Comparison of ENCODE assay signal across 19 cellular contexts in genomic region chr5:80600943-80601693, GRCh38. TPM values are rescaled to one million over a fixed set of nuclear protein-coding genes. Genes with fewer than 3 reads are reported as not detected.
A peak's percentile ranks its signal among the peaks of the same experiment; 100 is the strongest.
DNase-seq lines count a peak whose midpoint lies in the region; ATAC-seq and TF ChIP-seq lines count a peak whose summit lies in the region.
"Had no signal": no experiment of that assay in that cellular context is flagged by ENCODE, and none has a peak within 500 bp of the region (broad histone marks: within the 10 kb centered on the region; RNA-seq: fewer than 3 reads in every experiment).

No MANE protein-coding gene starts in this region.

- TF ChIP-seq CTCF in body of pancreas (IDR thresholded peaks at IDR 0.05), result no peak

- no peak overlapping the region for H3K27ac Mint-ChIP-seq in activated naive CD4-positive, alpha-beta T cell treated with anti-CD3 and anti-CD28 coated beads, Interleukin-2, amount 50 U/mL, for 72 hours
- H3K27ac Mint-ChIP-seq in activated CD8-positive, alpha-beta T cell treated with anti-CD3 and anti-CD28 coated beads, Interleukin-2, amount 10 ng/mL, durations not matched to agents 7 days and 5 days, result no peak overlapping the region
- H3K27ac Mint-ChIP-seq: IgD-negative memory B cell had no signal

- H3K4me1 ChIP-seq in body of pancreas, result no peaks in the 10 kb centered on the region
- H3K4me1 ChIP-seq: BLaER1, Peyer's patch had no signal

- H3K27me3 Mint-ChIP-seq in activated CD8-positive, alpha-beta T cell treated with anti-CD3 and anti-CD28 coated beads, Interleukin-2, amount 10 ng/mL, durations not matched to agents 7 days and 5 days (ENCODE audit: low read depth), result no peaks in the 10 kb centered on the region
- H3K27me3 Mint-ChIP-seq: IgD-negative memory B cell had no signal

- 90 to 95% methylated on average over 2 of the region's 2 CpGs for WGBS in body of pancreas, 2 donors

- POLR2A ChIA-PET in activated CD8-positive, alpha-beta T cell treated with anti-CD3 and anti-CD28 coated beads, Interleukin-2, amount 10 ng/mL, durations not matched to agents 7 days and 5 days (lab: Charles Lee), result no interaction called here

- intact Hi-C loops in body of pancreas (cut with DNase I), result no loop called here

- no peaks in the 10 kb centered on the region for H3K4me1 Mint-ChIP-seq in activated CD8-positive, alpha-beta T cell treated with anti-CD3 and anti-CD28 coated beads, Interleukin-2, amount 10 ng/mL, durations not matched to agents 7 days and 5 days (ENCODE audit: low read depth)

- no peaks in the 10 kb centered on the region for H3K9me3 ChIP-seq in body of pancreas
- H3K9me3 ChIP-seq: BLaER1, Peyer's patch had no signal

- no peak overlapping the region for H3K4me3 Mint-ChIP-seq in activated CD8-positive, alpha-beta T cell treated with anti-CD3 and anti-CD28 coated beads, Interleukin-2, amount 10 ng/mL, durations not matched to agents 7 days and 5 days
- H3K4me3 Mint-ChIP-seq: IgD-negative memory B cell had no signal

- H3K36me3 ChIP-seq in body of pancreas (replicated peaks in 1 of 2; ENCODE audit: insufficient read depth in 1 of 2, low read depth in 2 of 2), result no peaks in the 10 kb centered on the region
- H3K36me3 ChIP-seq: BLaER1, Peyer's patch had no signal

- DNase-seq in NOMO-1 treated with DMSO at 0.1 percent for 48 hours (lab: John Stamatoyannopoulos, UW; ENCODE audit: unreplicated experiment) (peak; percentile 56), NOMO-1 treated with dmso at 0.1 percent for 144 hours (lab: John Stamatoyannopoulos, UW; ENCODE audit: unreplicated experiment) (no peak), body of pancreas (no peak), KG1 (lab: John Stamatoyannopoulos, UW) (no peak)
- DNase-seq in activated naive CD4-positive, alpha-beta T cell treated with anti-CD3 and anti-CD28 coated beads, Interleukin-2, amount 50 U/mL, for 72 hours (ENCODE audit: low spot score in 2 of 2), result no peak
- no peak for DNase-seq in activated naive CD4-positive, alpha-beta T cell (lab: John Stamatoyannopoulos, UW)
- DNase-seq in activated CD8-positive, alpha-beta T cell treated with anti-CD3 and anti-CD28 coated beads, Interleukin-2, amount 10 ng/mL, durations not matched to agents 7 days and 5 days, result no peak
- DNase-seq: 8988T, COR-L47, HCEC 1CT, NCI-H1092 treated with DMSO at 0.1 percent for 48 hours, NCI-H1694, NCI-H2107, Peyer's patch, Right ventricle myocardium superior had no signal

- no peaks in the 10 kb centered on the region for H3K27me3 ChIP-seq in body of pancreas
- H3K27me3 ChIP-seq: BLaER1, Peyer's patch had no signal

- no peak for TF ChIP-seq POLR2A in body of pancreas (IDR thresholded peaks at IDR 0.05)

- no peaks in the 10 kb centered on the region for H3K9me3 Mint-ChIP-seq in activated naive CD4-positive, alpha-beta T cell treated with anti-CD3 and anti-CD28 coated beads, Interleukin-2, amount 50 U/mL, for 72 hours
- no peaks in the 10 kb centered on the region for H3K9me3 Mint-ChIP-seq in activated CD8-positive, alpha-beta T cell treated with anti-CD3 and anti-CD28 coated beads, Interleukin-2, amount 10 ng/mL, durations not matched to agents 7 days and 5 days (ENCODE audit: insufficient read depth)
- H3K9me3 Mint-ChIP-seq: IgD-negative memory B cell had no signal

- no peaks in the 10 kb centered on the region for H3K36me3 Mint-ChIP-seq in activated naive CD4-positive, alpha-beta T cell treated with anti-CD3 and anti-CD28 coated beads, Interleukin-2, amount 50 U/mL, for 72 hours
- H3K36me3 Mint-ChIP-seq in activated CD8-positive, alpha-beta T cell treated with anti-CD3 and anti-CD28 coated beads, Interleukin-2, amount 10 ng/mL, durations not matched to agents 7 days and 5 days (ENCODE audit: low read depth), result no peaks in the 10 kb centered on the region
- H3K36me3 Mint-ChIP-seq: IgD-negative memory B cell had no signal

- CTCF ChIA-PET in activated CD8-positive, alpha-beta T cell treated with anti-CD3 and anti-CD28 coated beads, Interleukin-2, amount 10 ng/mL, durations not matched to agents 7 days and 5 days (lab: Charles Lee), result no interaction called here

- H3K4me3 ChIP-seq in body of pancreas, result no peak overlapping the region
- H3K4me3 ChIP-seq: BLaER1, Peyer's patch had no signal

- ATAC-seq in activated naive CD4-positive, alpha-beta T cell treated with anti-CD3 and anti-CD28 coated beads, Interleukin-2, amount 50 U/mL, for 72 hours, result peak; percentile 72 to 75
- ATAC-seq in activated CD8-positive, alpha-beta T cell treated with anti-CD3 and anti-CD28 coated beads, Interleukin-2, amount 10 ng/mL, durations not matched to agents 7 days and 5 days, result peak; percentile 55
- ATAC-seq in body of pancreas (no peak), GM18861 (IDR thresholded peaks at IDR 0.05; ENCODE audit: unreplicated experiment) (no peak)

- H3K27ac ChIP-seq in body of pancreas, result no peak overlapping the region
- H3K27ac ChIP-seq: BLaER1, Peyer's patch had no signal

RNA-seq across cellular contexts. Expression of gene ANKRD34B, which starts 31.0 kb away (rescaled TPM):
- under 1 TPM in 1 of 2 donors, not detected in 1; 0.25 TPM for total RNA-seq in activated naive CD4-positive, alpha-beta T cell treated with anti-CD3 and anti-CD28 coated beads, Interleukin-2, amount 50 U/mL, for 72 hours
- not detected for total RNA-seq in activated CD8-positive, alpha-beta T cell treated with anti-CD3 and anti-CD28 coated beads, Interleukin-2, amount 10 ng/mL, durations not matched to agents 7 days and 5 days
- total RNA-seq in body of pancreas, result not detected
- total RNA-seq: HT1080, Peyer's patch, Right ventricle myocardium superior had no signal

RNA-seq across cellular contexts. Expression of gene MSH3, which starts 53.3 kb away (rescaled TPM):
- 10 to 100 TPM; 22.5 to 23.2 TPM for total RNA-seq in activated naive CD4-positive, alpha-beta T cell treated with anti-CD3 and anti-CD28 coated beads, Interleukin-2, amount 50 U/mL, for 72 hours
- 10 to 100 TPM; 20.1 to 20.3 TPM for total RNA-seq in activated CD8-positive, alpha-beta T cell treated with anti-CD3 and anti-CD28 coated beads, Interleukin-2, amount 10 ng/mL, durations not matched to agents 7 days and 5 days
- 10 to 100 TPM in 1 of 2 donors, 1 to 10 TPM in 1; 9.2 to 10.9 TPM for total RNA-seq in body of pancreas

RNA-seq across cellular contexts. Expression of gene DHFR, which starts 53.7 kb away (rescaled TPM):
- total RNA-seq in activated naive CD4-positive, alpha-beta T cell treated with anti-CD3 and anti-CD28 coated beads, Interleukin-2, amount 50 U/mL, for 72 hours, result 10 to 100 TPM; 81.0 to 89.6 TPM
- total RNA-seq in activated CD8-positive, alpha-beta T cell treated with anti-CD3 and anti-CD28 coated beads, Interleukin-2, amount 10 ng/mL, durations not matched to agents 7 days and 5 days, result 100 to 1,000 TPM in 1 of 2 experiments, 10 to 100 TPM in 1; 96.2 to 102 TPM
- 1 to 10 TPM; 1.8 to 2.0 TPM for total RNA-seq in body of pancreas

Comparison
In these comparisons a context has a peak if more than half of its experiments do, and no peak if none do; other contexts are left out.
1. ATAC-seq: peak in activated naive CD4-positive, alpha-beta T cell treated with anti-CD3 and anti-CD28 coated beads, Interleukin-2, amount 50 U/mL, for 72 hours (2 of 2) and activated CD8-positive, alpha-beta T cell treated with anti-CD3 and anti-CD28 coated beads, Interleukin-2, amount 10 ng/mL, durations not matched to agents 7 days and 5 days (single experiment); none in body of pancreas (single experiment) and GM18861 (single experiment).
2. RNA of gene DHFR, which starts 53.7 kb away (total RNA-seq): 96.2 to 102 TPM in activated CD8-positive, alpha-beta T cell treated with anti-CD3 and anti-CD28 coated beads, Interleukin-2, amount 10 ng/mL, durations not matched to agents 7 days and 5 days and 81.0 to 89.6 TPM in activated naive CD4-positive, alpha-beta T cell treated with anti-CD3 and anti-CD28 coated beads, Interleukin-2, amount 50 U/mL, for 72 hours; 1.8 to 2.0 TPM in body of pancreas; every median in the first group is over 10 times any median in the second.